In the genomic region with DNA sequence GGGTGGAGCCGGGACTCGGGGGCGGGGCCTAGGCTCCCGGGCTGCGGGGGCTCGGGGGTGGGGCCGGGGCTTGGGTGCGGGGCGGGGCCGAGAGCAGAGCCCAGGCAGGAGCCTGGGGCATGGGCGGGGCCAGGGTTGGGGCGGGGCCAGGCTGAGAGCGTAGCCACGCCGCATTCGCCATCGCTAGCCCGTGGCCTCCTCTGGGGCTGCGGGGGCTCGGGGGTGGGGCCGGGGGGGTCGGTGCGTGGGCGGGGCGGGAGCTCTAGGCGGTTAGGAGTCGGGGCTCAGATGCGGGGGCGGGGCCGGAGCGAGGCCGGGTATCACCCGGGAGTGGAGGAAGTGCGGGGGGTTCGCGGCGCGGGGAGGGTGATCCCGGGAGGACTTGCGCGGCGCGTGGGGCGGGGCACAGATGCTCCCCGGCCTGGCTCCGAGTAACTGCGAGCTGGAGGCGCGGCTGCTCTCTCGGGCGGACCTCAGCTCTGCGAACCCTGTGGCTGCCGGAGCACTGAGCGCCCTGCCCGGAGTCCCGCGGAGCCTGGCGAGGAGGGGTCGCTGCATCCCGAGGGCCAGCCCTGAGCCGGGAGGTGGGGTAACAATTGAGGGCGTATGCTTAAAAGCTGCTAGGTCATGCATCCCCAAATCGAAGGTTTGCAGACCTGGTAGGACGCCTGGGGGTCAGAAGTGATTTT, we compare ENCODE assay signal across 1 cellular context.
TF ChIP-seq lines count a peak whose summit lies in the region.

No MANE protein-coding gene starts in this region.

TF ChIP-seq in K562, 482 proteins besides CTCF, POLR2A, EP300 and RAD21 (continued from another document):
- TF ChIP-seq, protein P1, sequence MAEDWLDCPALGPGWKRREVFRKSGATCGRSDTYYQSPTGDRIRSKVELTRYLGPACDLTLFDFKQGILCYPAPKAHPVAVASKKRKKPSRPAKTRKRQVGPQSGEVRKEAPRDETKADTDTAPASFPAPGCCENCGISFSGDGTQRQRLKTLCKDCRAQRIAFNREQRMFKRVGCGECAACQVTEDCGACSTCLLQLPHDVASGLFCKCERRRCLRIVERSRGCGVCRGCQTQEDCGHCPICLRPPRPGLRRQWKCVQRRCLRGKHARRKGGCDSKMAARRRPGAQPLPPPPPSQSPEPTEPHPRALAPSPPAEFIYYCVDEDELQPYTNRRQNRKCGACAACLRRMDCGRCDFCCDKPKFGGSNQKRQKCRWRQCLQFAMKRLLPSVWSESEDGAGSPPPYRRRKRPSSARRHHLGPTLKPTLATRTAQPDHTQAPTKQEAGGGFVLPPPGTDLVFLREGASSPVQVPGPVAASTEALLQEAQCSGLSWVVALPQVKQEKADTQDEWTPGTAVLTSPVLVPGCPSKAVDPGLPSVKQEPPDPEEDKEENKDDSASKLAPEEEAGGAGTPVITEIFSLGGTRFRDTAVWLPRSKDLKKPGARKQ (CRISPR knock-in tag; IDR thresholded peaks at IDR 0.05) = no peak
- TF ChIP-seq ZKSCAN1 (IDR thresholded peaks at IDR 0.05; ENCODE audit: low read depth, low read length) = peak; percentile 47; the same call in 1 of the 2 replicates
- TF ChIP-seq, protein P2, sequence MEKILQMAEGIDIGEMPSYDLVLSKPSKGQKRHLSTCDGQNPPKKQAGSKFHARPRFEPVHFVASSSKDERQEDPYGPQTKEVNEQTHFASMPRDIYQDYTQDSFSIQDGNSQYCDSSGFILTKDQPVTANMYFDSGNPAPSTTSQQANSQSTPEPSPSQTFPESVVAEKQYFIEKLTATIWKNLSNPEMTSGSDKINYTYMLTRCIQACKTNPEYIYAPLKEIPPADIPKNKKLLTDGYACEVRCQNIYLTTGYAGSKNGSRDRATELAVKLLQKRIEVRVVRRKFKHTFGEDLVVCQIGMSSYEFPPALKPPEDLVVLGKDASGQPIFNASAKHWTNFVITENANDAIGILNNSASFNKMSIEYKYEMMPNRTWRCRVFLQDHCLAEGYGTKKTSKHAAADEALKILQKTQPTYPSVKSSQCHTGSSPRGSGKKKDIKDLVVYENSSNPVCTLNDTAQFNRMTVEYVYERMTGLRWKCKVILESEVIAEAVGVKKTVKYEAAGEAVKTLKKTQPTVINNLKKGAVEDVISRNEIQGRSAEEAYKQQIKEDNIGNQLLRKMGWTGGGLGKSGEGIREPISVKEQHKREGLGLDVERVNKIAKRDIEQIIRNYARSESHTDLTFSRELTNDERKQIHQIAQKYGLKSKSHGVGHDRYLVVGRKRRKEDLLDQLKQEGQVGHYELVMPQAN (IDR thresholded peaks at IDR 0.05; ENCODE audit: borderline replicate concordance) = no peak
- TF ChIP-seq ZBTB17 (CRISPR knock-in tag; IDR thresholded peaks at IDR 0.05) = peak; percentile 74; the same call in 1 of the 2 replicates
- TF ChIP-seq C11orf30 (IDR thresholded peaks at IDR 0.05; ENCODE audit: low read depth) = peak; percentile 81
- TF ChIP-seq, protein P3, sequence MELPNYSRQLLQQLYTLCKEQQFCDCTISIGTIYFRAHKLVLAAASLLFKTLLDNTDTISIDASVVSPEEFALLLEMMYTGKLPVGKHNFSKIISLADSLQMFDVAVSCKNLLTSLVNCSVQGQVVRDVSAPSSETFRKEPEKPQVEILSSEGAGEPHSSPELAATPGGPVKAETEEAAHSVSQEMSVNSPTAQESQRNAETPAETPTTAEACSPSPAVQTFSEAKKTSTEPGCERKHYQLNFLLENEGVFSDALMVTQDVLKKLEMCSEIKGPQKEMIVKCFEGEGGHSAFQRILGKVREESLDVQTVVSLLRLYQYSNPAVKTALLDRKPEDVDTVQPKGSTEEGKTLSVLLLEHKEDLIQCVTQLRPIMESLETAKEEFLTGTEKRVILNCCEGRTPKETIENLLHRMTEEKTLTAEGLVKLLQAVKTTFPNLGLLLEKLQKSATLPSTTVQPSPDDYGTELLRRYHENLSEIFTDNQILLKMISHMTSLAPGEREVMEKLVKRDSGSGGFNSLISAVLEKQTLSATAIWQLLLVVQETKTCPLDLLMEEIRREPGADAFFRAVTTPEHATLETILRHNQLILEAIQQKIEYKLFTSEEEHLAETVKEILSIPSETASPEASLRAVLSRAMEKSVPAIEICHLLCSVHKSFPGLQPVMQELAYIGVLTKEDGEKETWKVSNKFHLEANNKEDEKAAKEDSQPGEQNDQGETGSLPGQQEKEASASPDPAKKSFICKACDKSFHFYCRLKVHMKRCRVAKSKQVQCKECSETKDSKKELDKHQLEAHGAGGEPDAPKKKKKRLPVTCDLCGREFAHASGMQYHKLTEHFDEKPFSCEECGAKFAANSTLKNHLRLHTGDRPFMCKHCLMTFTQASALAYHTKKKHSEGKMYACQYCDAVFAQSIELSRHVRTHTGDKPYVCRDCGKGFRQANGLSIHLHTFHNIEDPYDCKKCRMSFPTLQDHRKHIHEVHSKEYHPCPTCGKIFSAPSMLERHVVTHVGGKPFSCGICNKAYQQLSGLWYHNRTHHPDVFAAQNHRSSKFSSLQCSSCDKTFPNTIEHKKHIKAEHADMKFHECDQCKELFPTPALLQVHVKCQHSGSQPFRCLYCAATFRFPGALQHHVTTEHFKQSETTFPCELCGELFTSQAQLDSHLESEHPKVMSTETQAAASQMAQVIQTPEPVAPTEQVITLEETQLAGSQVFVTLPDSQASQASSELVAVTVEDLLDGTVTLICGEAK (IDR thresholded peaks at IDR 0.05) = peak; percentile 55; the same call in 1 of the 2 replicates
- TF ChIP-seq, protein P3 (CRISPR knock-in tag; IDR thresholded peaks at IDR 0.05) = no peak
- TF ChIP-seq ZNF263 (CRISPR knock-in tag; IDR thresholded peaks at IDR 0.05; ENCODE audit: borderline replicate concordance) = peak; percentile 99
- no peak for TF ChIP-seq ILF3 (IDR thresholded peaks at IDR 0.05; ENCODE audit: borderline replicate concordance)
- TF ChIP-seq, protein P4, sequence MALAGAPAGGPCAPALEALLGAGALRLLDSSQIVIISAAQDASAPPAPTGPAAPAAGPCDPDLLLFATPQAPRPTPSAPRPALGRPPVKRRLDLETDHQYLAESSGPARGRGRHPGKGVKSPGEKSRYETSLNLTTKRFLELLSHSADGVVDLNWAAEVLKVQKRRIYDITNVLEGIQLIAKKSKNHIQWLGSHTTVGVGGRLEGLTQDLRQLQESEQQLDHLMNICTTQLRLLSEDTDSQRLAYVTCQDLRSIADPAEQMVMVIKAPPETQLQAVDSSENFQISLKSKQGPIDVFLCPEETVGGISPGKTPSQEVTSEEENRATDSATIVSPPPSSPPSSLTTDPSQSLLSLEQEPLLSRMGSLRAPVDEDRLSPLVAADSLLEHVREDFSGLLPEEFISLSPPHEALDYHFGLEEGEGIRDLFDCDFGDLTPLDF (CRISPR knock-in tag; IDR thresholded peaks at IDR 0.05) = no peak
- TF ChIP-seq, protein P5, sequence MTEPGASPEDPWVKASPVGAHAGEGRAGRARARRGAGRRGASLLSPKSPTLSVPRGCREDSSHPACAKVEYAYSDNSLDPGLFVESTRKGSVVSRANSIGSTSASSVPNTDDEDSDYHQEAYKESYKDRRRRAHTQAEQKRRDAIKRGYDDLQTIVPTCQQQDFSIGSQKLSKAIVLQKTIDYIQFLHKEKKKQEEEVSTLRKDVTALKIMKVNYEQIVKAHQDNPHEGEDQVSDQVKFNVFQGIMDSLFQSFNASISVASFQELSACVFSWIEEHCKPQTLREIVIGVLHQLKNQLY (CRISPR knock-in tag; conservative IDR thresholded peaks at IDR 0.05) = no peak
- TF ChIP-seq MAFG (tag; conservative IDR thresholded peaks at IDR 0.05) = peak; percentile 33; the same call in 1 of the 2 replicates
- peak; percentile 67; the same call in 1 of the 2 replicates for TF ChIP-seq SMAD4 (CRISPR knock-in tag; conservative IDR thresholded peaks at IDR 0.05)
- peak; percentile 56; the same call in 1 of the 2 replicates for TF ChIP-seq PHF8 (IDR thresholded peaks at IDR 0.05; ENCODE audit: borderline replicate concordance, low read length)
- no peak for TF ChIP-seq FUS (optimal IDR thresholded peaks at IDR 0.05; ENCODE audit: low read depth, low read length)
- no peak for TF ChIP-seq HDAC3 (IDR thresholded peaks at IDR 0.05; ENCODE audit: borderline replicate concordance, partially characterized antibody)
- TF ChIP-seq, protein P6, sequence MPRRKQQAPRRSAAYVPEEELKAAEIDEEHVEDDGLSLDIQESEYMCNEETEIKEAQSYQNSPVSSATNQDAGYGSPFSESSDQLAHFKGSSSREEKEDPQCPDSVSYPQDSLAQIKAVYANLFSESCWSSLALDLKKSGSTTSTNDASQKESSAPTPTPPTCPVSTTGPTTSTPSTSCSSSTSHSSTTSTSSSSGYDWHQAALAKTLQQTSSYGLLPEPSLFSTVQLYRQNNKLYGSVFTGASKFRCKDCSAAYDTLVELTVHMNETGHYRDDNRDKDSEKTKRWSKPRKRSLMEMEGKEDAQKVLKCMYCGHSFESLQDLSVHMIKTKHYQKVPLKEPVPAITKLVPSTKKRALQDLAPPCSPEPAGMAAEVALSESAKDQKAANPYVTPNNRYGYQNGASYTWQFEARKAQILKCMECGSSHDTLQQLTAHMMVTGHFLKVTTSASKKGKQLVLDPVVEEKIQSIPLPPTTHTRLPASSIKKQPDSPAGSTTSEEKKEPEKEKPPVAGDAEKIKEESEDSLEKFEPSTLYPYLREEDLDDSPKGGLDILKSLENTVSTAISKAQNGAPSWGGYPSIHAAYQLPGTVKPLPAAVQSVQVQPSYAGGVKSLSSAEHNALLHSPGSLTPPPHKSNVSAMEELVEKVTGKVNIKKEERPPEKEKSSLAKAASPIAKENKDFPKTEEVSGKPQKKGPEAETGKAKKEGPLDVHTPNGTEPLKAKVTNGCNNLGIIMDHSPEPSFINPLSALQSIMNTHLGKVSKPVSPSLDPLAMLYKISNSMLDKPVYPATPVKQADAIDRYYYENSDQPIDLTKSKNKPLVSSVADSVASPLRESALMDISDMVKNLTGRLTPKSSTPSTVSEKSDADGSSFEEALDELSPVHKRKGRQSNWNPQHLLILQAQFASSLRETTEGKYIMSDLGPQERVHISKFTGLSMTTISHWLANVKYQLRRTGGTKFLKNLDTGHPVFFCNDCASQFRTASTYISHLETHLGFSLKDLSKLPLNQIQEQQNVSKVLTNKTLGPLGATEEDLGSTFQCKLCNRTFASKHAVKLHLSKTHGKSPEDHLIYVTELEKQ (CRISPR knock-in tag; IDR thresholded peaks at IDR 0.05) = no peak
- peak; percentile 54; the same call in 1 of the 2 replicates for TF ChIP-seq TAF7 (tag; IDR thresholded peaks at IDR 0.05)
